In the genomic region with DNA sequence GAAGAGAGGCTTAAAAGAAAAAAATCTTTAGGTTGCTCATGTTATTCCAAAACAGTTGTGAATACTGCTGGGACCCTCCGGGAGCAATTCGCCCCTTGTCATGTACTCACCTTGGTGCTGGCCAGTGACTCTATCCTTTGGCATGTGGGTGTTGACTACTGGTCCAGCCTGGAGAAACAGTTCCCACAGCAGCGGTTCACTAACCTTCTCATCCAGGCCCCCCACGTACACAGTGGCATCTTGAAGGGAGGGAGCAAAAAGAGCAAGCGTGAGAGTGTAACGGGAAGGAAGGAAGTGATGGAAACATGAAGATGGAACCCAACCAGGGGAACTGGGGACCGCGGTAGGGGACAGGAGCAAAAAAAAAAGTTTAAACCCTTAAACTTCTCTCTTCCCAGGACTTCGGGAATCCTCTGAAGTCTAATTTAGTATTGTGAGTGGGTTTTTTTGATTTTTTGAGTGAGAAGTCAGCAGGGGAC, we compare ENCODE assay signal across 8 cellular contexts. TPM values are rescaled to one million over a fixed set of nuclear protein-coding genes. Genes with fewer than 3 reads are reported as not detected.
A peak's percentile ranks its signal among the peaks of the same experiment; 100 is the strongest.
DNase-seq lines count a peak whose midpoint lies in the region; ATAC-seq and TF ChIP-seq lines count a peak whose summit lies in the region.

No MANE protein-coding gene starts in this region.

- H3K4me3 ChIP-seq in GM08714 (ENCODE audit: low read length): peak overlapping the region; percentile 99
- peak overlapping the region; percentile 73 to 90 (median 80) for H3K4me3 ChIP-seq in esophagus muscularis mucosa
- peak overlapping the region; percentile 59 to 76 for H3K4me3 ChIP-seq in prostate gland

- no peak for ATAC-seq in GM21381 (IDR thresholded peaks at IDR 0.05; ENCODE audit: unreplicated experiment)

- DNase-seq in RKO (ENCODE audit: low spot score): peak; percentile 40
- DNase-seq in esophagus muscularis mucosa (ENCODE audit: extremely low spot score): no peak
- no peak for DNase-seq in prostate gland (ENCODE audit: low spot score)
- DNase-seq in NCI-H1105 treated with DMSO at 0.1 percent for 48 hours (lab: John Stamatoyannopoulos, UW): no peak
- no peak for DNase-seq in NCI-H1048 (lab: John Stamatoyannopoulos, UW)
- DNase-seq in middle frontal gyrus (ENCODE audit: extremely low spot score, low spot score): no peak

- TF ChIP-seq POLR2A in esophagus muscularis mucosa (IDR thresholded peaks at IDR 0.05; ENCODE audit: low read depth): no peak
- TF ChIP-seq POLR2A in prostate gland (IDR thresholded peaks at IDR 0.05): no peak

- H3K27ac ChIP-seq in esophagus muscularis mucosa (replicated peaks in 1 of 4): peak overlapping the region; percentile 88 to 96 (median 92)
- peak overlapping the region; percentile 95 to 98 for H3K27ac ChIP-seq in prostate gland

- 8% methylated on average over 9 of the region's 9 CpGs for WGBS in esophagus muscularis mucosa
- WGBS in prostate gland: 1% methylated on average over 9 of the region's 9 CpGs

- H3K4me1 ChIP-seq in esophagus muscularis mucosa: peaks cover 29 to 42% (median 36%) of the 10 kb centered on the region in 4 donors
- H3K4me1 ChIP-seq in prostate gland (replicated peaks): peaks cover 13% of the 10 kb centered on the region

- intact Hi-C loops in esophagus muscularis mucosa (cut with DNase I) (no loop called here), prostate gland (cut with DNase I) (no loop called here)

- H3K27me3 ChIP-seq in esophagus muscularis mucosa: no peaks in the 10 kb centered on the region
- no peaks in the 10 kb centered on the region for H3K27me3 ChIP-seq in prostate gland (replicated peaks; ENCODE audit: insufficient read depth)

- H3K36me3 ChIP-seq in esophagus muscularis mucosa (peaks cover 36 to 76% (median 61%) of the 10 kb centered on the region in 4 donors), prostate gland (peaks cover 10 to 15% of the 10 kb centered on the region in 2 donors)

- no peak for TF ChIP-seq EP300 in esophagus muscularis mucosa (IDR thresholded peaks at IDR 0.05)

- TF ChIP-seq CTCF in esophagus muscularis mucosa (IDR thresholded peaks at IDR 0.05): no peak
- TF ChIP-seq CTCF in prostate gland (IDR thresholded peaks at IDR 0.05): no peak

- H3K9me3 ChIP-seq in esophagus muscularis mucosa (no peaks in the 10 kb centered on the region), prostate gland (no peaks in the 10 kb centered on the region)

RNA-seq across cellular contexts. Expression of a gene that starts 0.5 kb away (rescaled TPM):
- 10 to 100 TPM; 12.1 to 21.6 (median 14.0) TPM for total RNA-seq in esophagus muscularis mucosa
- 10 to 100 TPM; 15.0 to 22.1 TPM for total RNA-seq in prostate gland

RNA-seq across cellular contexts. Expression of a gene that starts 9.5 kb away (rescaled TPM):
- total RNA-seq in esophagus muscularis mucosa (1 to 10 TPM; 3.3 to 8.6 (median 5.5) TPM), prostate gland (1 to 10 TPM; 2.1 to 3.4 TPM)

RNA-seq across cellular contexts. Expression of a gene that starts 9.6 kb away (rescaled TPM):
- total RNA-seq in esophagus muscularis mucosa (10 to 100 TPM in 2 of 4 donors, 1 to 10 TPM in 2; 7.3 to 15.0 (median 10.5) TPM), prostate gland (10 to 100 TPM in 1 of 2 donors, 1 to 10 TPM in 1; 2.6 to 25.5 TPM)

RNA-seq across cellular contexts. Expression of a gene that starts 27.7 kb away (rescaled TPM):
- total RNA-seq in esophagus muscularis mucosa: 10 to 100 TPM; 31.1 to 45.8 (median 41.6) TPM
- 10 to 100 TPM; 37.8 to 40.6 TPM for total RNA-seq in prostate gland
